In genomic region chr4:84497835-84498202, GRCh38 we compare ENCODE assay signal across 9 cellular contexts. TPM values are rescaled to one million over a fixed set of nuclear protein-coding genes. Genes with fewer than 3 reads are reported as not detected.
DNase-seq lines count a peak whose midpoint lies in the region; ATAC-seq and TF ChIP-seq lines count a peak whose summit lies in the region.
"Had no signal": no experiment of that assay in that cellular context is flagged by ENCODE, and none has a peak within 500 bp of the region (broad histone marks: within the 10 kb centered on the region; RNA-seq: fewer than 3 reads in every experiment).

No MANE protein-coding gene starts in this region.

- 8% methylated on average over 25 of the region's 34 CpGs for WGBS in SK-N-SH (ENCODE audit: low lambda C conversion rate)
- WGBS in testis, 2 donors = 0 to 2% methylated on average over 8 to 29 of the region's 34 CpGs

- H3K4me2 ChIP-seq in SK-N-SH = peak overlapping the region; percentile 87

- ATAC-seq in SK-N-SH treated with all-trans-retinoic acid at 6 μM for 48 hours (no peak), lower lobe of right lung (peak in 1 of 2 donors; percentile 15)

- CTCF ChIA-PET in SK-N-SH (lab: Yijun Ruan, JAX) = interaction anchor here (0.7 kb wide), 1 partner anchor 16 kb away, joined by 3 read pairs; no protein-coding TSS in a partner anchor

- intact Hi-C loops in breast epithelium (cut with DNase I; ENCODE audit: low total_unique reads) (no loop called here), lower lobe of right lung (cut with DNase I) (no loop called here), testis (cut with DNase I; ENCODE audit: low total_unique reads) (no loop called here)

- H3K27me3 ChIP-seq in SK-N-SH (ENCODE audit: insufficient read depth) (peaks cover 100% of the 10 kb centered on the region), breast epithelium (peaks cover 16 to 100% of the 10 kb centered on the region in 2 donors), lower lobe of right lung (ENCODE audit: low read depth) (peaks cover 100% of the 10 kb centered on the region), testis (peaks cover 1% of the 10 kb centered on the region)

- TF ChIP-seq CTCF in SK-N-SH (IDR thresholded peaks at IDR 0.05) = no peak
- TF ChIP-seq CTCF in breast epithelium (IDR thresholded peaks at IDR 0.05) = no peak
- no peak for TF ChIP-seq CTCF in lower lobe of right lung (IDR thresholded peaks at IDR 0.05)
- no peak for TF ChIP-seq CTCF in testis (IDR thresholded peaks at IDR 0.05)

- no peaks in the 10 kb centered on the region for H4K20me1 ChIP-seq in SK-N-SH (ENCODE audit: insufficient read depth)

- H3K36me3 ChIP-seq in SK-N-SH (replicated peaks in 1 of 2; ENCODE audit: control insufficient read depth in 1 of 2, insufficient read depth in 2 of 2, low read length in 1 of 2) = no peaks in the 10 kb centered on the region
- H3K36me3 ChIP-seq in breast epithelium = no peaks in the 10 kb centered on the region
- no peaks in the 10 kb centered on the region for H3K36me3 ChIP-seq in lower lobe of right lung
- no peaks in the 10 kb centered on the region for H3K36me3 ChIP-seq in testis (ENCODE audit: low read depth, missing control alignments)
- H3K36me3 ChIP-seq: transverse colon had no signal

- TF ChIP-seq POLR2A in breast epithelium (IDR thresholded peaks at IDR 0.05) = no peak
- no peak for TF ChIP-seq POLR2A in testis (IDR thresholded peaks at IDR 0.05)

- DNase-seq in SK-N-SH (no peak), breast epithelium (ENCODE audit: low spot score in 2 of 2) (no peak), lower lobe of right lung (no peak), testis (no peak), glomerular visceral epithelial cell (ENCODE audit: extremely low spot score) (no peak), SW480 (ENCODE audit: low spot score) (no peak)
- no peak for DNase-seq in activated CD8-positive, alpha-beta memory T cell treated with anti-CD3 and anti-CD28 coated beads, Interleukin-2, amount 50 U/mL, for 48 hours
- DNase-seq: transverse colon had no signal

- H2AFZ ChIP-seq in SK-N-SH (ENCODE audit: low read depth) = peak overlapping the region; percentile 60; the same call in 1 of the 2 replicates

- no peak overlapping the region for H3K9ac ChIP-seq in SK-N-SH

- peak overlapping the region; percentile 15 to 62; a peak in 2 of 4 replicates for H3K4me3 ChIP-seq in SK-N-SH (ENCODE audit: low read depth in 2 of 2, low read length in 1 of 2)
- H3K4me3 ChIP-seq in breast epithelium = peak overlapping the region; percentile 30 to 71 (median 57)
- peak overlapping the region; percentile 48 for H3K4me3 ChIP-seq in lower lobe of right lung
- H3K4me3 ChIP-seq in testis = peak overlapping the region; percentile 40 to 54

- TF ChIP-seq RAD21 in SK-N-SH (IDR thresholded peaks at IDR 0.05; ENCODE audit: low read length) = no peak

- no peaks in the 10 kb centered on the region for H3K79me2 ChIP-seq in SK-N-SH (ENCODE audit: insufficient read depth)

- peaks cover 12% of the 10 kb centered on the region for H3F3A ChIP-seq in SK-N-SH (replicated peaks; ENCODE audit: insufficient read depth)

- H3K4me1 ChIP-seq in SK-N-SH (ENCODE audit: control insufficient read depth in 1 of 2, insufficient read depth in 2 of 2, low read depth in 1 of 2, low read length in 1 of 2) (peaks cover 0 to 10% of the 10 kb centered on the region in 2 experiments; a peak in 1 of 4 replicates), breast epithelium (peaks cover 8 to 12% of the 10 kb centered on the region in 2 donors), lower lobe of right lung (peaks cover 34% of the 10 kb centered on the region), testis (peaks cover 10% of the 10 kb centered on the region)

- H3K27ac ChIP-seq in SK-N-SH (ENCODE audit: low read depth in 2 of 2, low read length in 1 of 2) = no peak overlapping the region
- no peak overlapping the region for H3K27ac ChIP-seq in breast epithelium
- H3K27ac ChIP-seq in lower lobe of right lung = no peak overlapping the region
- no peak overlapping the region for H3K27ac ChIP-seq in testis
- H3K27ac ChIP-seq: transverse colon had no signal

- POLR2A ChIA-PET in SK-N-SH (lab: Yijun Ruan, JAX) = interaction anchor here (0.8 kb wide), 1 partner anchor 14 kb away, joined by 3 read pairs; no protein-coding TSS in a partner anchor

- H3K9me2 ChIP-seq in SK-N-SH = no peaks in the 10 kb centered on the region

- H3K9me3 ChIP-seq in SK-N-SH (no peaks in the 10 kb centered on the region), breast epithelium (peaks cover 0 to 12% of the 10 kb centered on the region in 2 donors), lower lobe of right lung (no peaks in the 10 kb centered on the region), testis (no peaks in the 10 kb centered on the region)
- H3K9me3 ChIP-seq: transverse colon had no signal

- no peak for TF ChIP-seq EP300 in SK-N-SH (IDR thresholded peaks at IDR 0.05; ENCODE audit: borderline replicate concordance in 1 of 2, low read depth in 1 of 2, low read length in 1 of 2)

TF ChIP-seq in SK-N-SH, 30 proteins besides CTCF, POLR2A, EP300 and RAD21 (continues in another document):
- TF ChIP-seq RCOR1 (IDR thresholded peaks at IDR 0.05; ENCODE audit: low read length) (no peak), POLR2AphosphoS5 (IDR thresholded peaks at IDR 0.05; ENCODE audit: low read depth, low read length) (no peak), FOXJ3 (CRISPR knock-in tag; IDR thresholded peaks at IDR 0.05) (no peak), IRF3 (IDR thresholded peaks at IDR 0.05; ENCODE audit: low read depth, low read length) (no peak), TEAD4 (IDR thresholded peaks at IDR 0.05; ENCODE audit: borderline replicate concordance, insufficient read depth) (no peak), NRF1 (IDR thresholded peaks at IDR 0.05; ENCODE audit: low read depth, low read length) (no peak), PBX3 (IDR thresholded peaks at IDR 0.05) (no peak), SIN3A (IDR thresholded peaks at IDR 0.05; ENCODE audit: borderline replicate concordance, low read depth, low read length) (no peak), RXRA (IDR thresholded peaks at IDR 0.05; ENCODE audit: borderline replicate concordance, low read depth) (no peak), ELF1 (IDR thresholded peaks at IDR 0.05) (no peak), YY1 (IDR thresholded peaks at IDR 0.05; ENCODE audit: low read depth) (no peak)

TF ChIP-seq in SK-N-SH treated with all-trans-retinoic acid at 6 μM for 48 hours, 23 proteins besides CTCF, POLR2A, EP300 and RAD21 (continues in another document):
- TF ChIP-seq ZNF8 (CRISPR knock-in tag; IDR thresholded peaks at IDR 0.05) (no peak), POU6F1 (CRISPR knock-in tag; IDR thresholded peaks at IDR 0.05; ENCODE audit: borderline replicate concordance, low read depth) (no peak), RARB (CRISPR knock-in tag; IDR thresholded peaks at IDR 0.05) (no peak), TSHZ2 (CRISPR knock-in tag; IDR thresholded peaks at IDR 0.05) (no peak), CSRNP3 (CRISPR knock-in tag; IDR thresholded peaks at IDR 0.05) (no peak)

RNA-seq across cellular contexts. Expression of gene NKX6-1, which starts 1.3 kb away (rescaled TPM):
- polyA plus RNA-seq in SK-N-SH (2012; rRNA removed) (not detected in 2 replicates), testis (ENCODE audit: insufficient read depth, low read depth, low replicate concordance) (1.3 TPM)
- not detected in 2 replicates for polyA plus RNA-seq in SK-N-SH (2012; cell fraction: cytosol; rRNA removed)
- not detected in 2 replicates for polyA plus RNA-seq in SK-N-SH (2012; cell fraction: nucleus; rRNA removed)
- total RNA-seq in breast epithelium (under 1 TPM in 2 of 3 donors, not detected in 1; 0.33 to 0.44 TPM), lower lobe of right lung (not detected), testis (1 to 10 TPM in 1 of 2 donors, under 1 TPM in 1; 0.87 to 1.9 TPM)
